ENCODE assay signal across 8 cellular contexts in the genomic region with DNA sequence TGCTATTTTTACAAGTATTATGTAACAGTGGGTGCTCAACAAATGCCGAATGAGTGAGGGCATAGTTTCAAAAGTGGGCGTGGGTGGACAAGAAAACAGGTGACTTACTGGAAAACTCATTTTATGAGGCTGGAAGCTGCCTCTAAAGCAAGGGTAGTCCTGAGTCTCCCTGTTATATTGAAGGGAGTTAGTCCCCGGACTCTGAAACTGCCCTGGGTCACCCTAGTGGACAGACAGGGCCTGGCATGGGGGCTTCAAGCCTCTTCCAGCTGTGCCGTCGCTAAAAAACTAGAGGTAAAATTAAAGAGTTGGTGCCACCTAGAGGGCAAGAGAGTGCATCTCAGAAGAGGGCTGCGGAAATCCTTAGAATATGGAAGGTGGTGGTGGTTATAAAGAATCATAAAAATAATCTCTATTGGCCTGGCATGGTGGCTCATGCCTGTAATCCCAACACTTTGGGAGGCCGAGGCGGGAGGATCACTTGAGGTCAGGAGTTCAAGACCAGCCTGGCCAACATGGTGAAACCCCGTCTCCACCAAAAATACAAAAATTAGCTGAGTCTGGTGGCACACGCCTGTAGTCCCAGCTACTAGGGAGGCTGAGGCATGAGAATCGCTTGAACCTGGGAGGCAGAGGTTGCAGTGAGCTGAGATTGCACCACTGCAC. TPM values are rescaled to one million over a fixed set of nuclear protein-coding genes. Genes with fewer than 3 reads are reported as not detected.
DNase-seq lines count a peak whose midpoint lies in the region; ATAC-seq, FAIRE-seq and TF ChIP-seq lines count a peak whose summit lies in the region.
"Not testable (repeated sequence)": the region's sequence is repeated elsewhere in the genome, so short reads cannot be mapped to it uniquely, and the experiment has no call there.

No MANE protein-coding gene starts in this region.

- not testable (repeated sequence) for H3K9ac ChIP-seq in SU-DHL-6 (ENCODE audit: low read length)
- H3K9ac ChIP-seq in stomach smooth muscle (ENCODE audit: low read length in 2 of 2) = peak overlapping the region; percentile 8 to 66

- peak overlapping the region; percentile 14 for H3K4me2 ChIP-seq in SU-DHL-6 (ENCODE audit: low read depth, low read length, poor library complexity, severe bottlenecking)

- not testable (repeated sequence) for H3K9me3 ChIP-seq in SU-DHL-6 (ENCODE audit: insufficient read depth, low read length); gastroesophageal sphincter; stomach smooth muscle (ENCODE audit: control insufficient read depth in 2 of 2, low read length in 2 of 2)

- not testable (repeated sequence) for H3K36me3 ChIP-seq in SU-DHL-6 (ENCODE audit: low read length); gastroesophageal sphincter; stomach smooth muscle (ENCODE audit: control insufficient read depth in 2 of 2, insufficient read depth in 2 of 2, low read length in 2 of 2)

- not testable (repeated sequence) for H4K20me1 ChIP-seq in SU-DHL-6 (ENCODE audit: low read depth, low read length)

- H3K4me1 ChIP-seq in gastroesophageal sphincter (peaks cover 0 to 39% (median 20%) of the 10 kb centered on the region in 3 donors), stomach smooth muscle (ENCODE audit: control insufficient read depth, insufficient read depth, low read length) (peaks cover 27% of the 10 kb centered on the region)

- ATAC-seq in HG02610 (IDR thresholded peaks at IDR 0.05; ENCODE audit: unreplicated experiment) (peak; percentile 55), gastroesophageal sphincter (peak; percentile 87)

- 16 to 33% methylated on average over 6 to 9 of the region's 11 CpGs for WGBS in gastroesophageal sphincter (ENCODE audit: low coverage in 1 of 2), 2 donors

- H3K79me2 ChIP-seq in SU-DHL-6 (ENCODE audit: insufficient read depth, low read length) = peaks cover 21% of the 10 kb centered on the region

- not testable (repeated sequence) for H3F3A ChIP-seq in SU-DHL-6 (ENCODE audit: insufficient read depth)

- H3K27me3 ChIP-seq in SU-DHL-6 (ENCODE audit: low read length); gastroesophageal sphincter; stomach smooth muscle (ENCODE audit: control insufficient read depth in 1 of 2, insufficient read depth in 2 of 2, low read length in 2 of 2): not testable (repeated sequence)

- TF ChIP-seq POLR2A in gastroesophageal sphincter (IDR thresholded peaks at IDR 0.05) = not testable (repeated sequence)

- not testable (repeated sequence) for TF ChIP-seq EP300 in gastroesophageal sphincter (IDR thresholded peaks at IDR 0.05)

- peak overlapping the region; percentile 30 for H2AFZ ChIP-seq in SU-DHL-6 (ENCODE audit: low read depth, low read length, severe bottlenecking)

- DNase-seq in NCI-H1694 (lab: John Stamatoyannopoulos, UW) (peak; percentile 83), occipital lobe (lab: John Stamatoyannopoulos, UW) (peak; percentile 62)
- peak; percentile 70 for DNase-seq in activated naive CD4-positive, alpha-beta T cell treated with anti-CD3 and anti-CD28 coated beads, Interleukin-2, amount 50 U/mL, for 16 hours

- not testable (repeated sequence) for H3K4me3 ChIP-seq in SU-DHL-6 (ENCODE audit: insufficient read depth, low read length, poor library complexity, severe bottlenecking); gastroesophageal sphincter
- H3K4me3 ChIP-seq in stomach smooth muscle (ENCODE audit: low read length in 2 of 2) = peak overlapping the region; percentile 29 to 52

- FAIRE-seq in G401.6 (lab: Jason Lieb, UNC) = peak; percentile 75

- TF ChIP-seq CTCF in SU-DHL-6 (IDR thresholded peaks at IDR 0.05; ENCODE audit: insufficient read depth, low read length, poor library complexity, severe bottlenecking) = peak; percentile 94
- TF ChIP-seq CTCF in gastroesophageal sphincter (IDR thresholded peaks at IDR 0.05) = peak; percentile 94 to 98 (median 96)

- not testable (repeated sequence) for H3K27ac ChIP-seq in SU-DHL-6 (ENCODE audit: low read depth, low read length)
- H3K27ac ChIP-seq in gastroesophageal sphincter (peak overlapping the region; percentile 7 to 72 (median 58)), stomach smooth muscle (ENCODE audit: low read length) (peak overlapping the region; percentile 37)

- not testable (repeated sequence) for H3K9me2 ChIP-seq in SU-DHL-6 (replicated peaks; ENCODE audit: insufficient read depth, low read length)

RNA-seq across cellular contexts. Expression of a gene that starts 3.6 kb away (rescaled TPM):
- 10 to 100 TPM; 64.6 to 95.8 (median 74.0) TPM for total RNA-seq in gastroesophageal sphincter
- total RNA-seq in occipital lobe = 117 TPM

RNA-seq across cellular contexts. Expression of a gene that starts 32.9 kb away (rescaled TPM):
- 10 to 100 TPM; 25.3 to 35.7 (median 30.2) TPM for total RNA-seq in gastroesophageal sphincter
- 17.0 TPM for total RNA-seq in occipital lobe
